Comparison of ENCODE assay signal across 25 cellular contexts in genomic region chr4:153186046-153186728, GRCh38.
"Had no signal": no experiment of that assay in that cellular context is flagged by ENCODE, and none has a peak within 500 bp of the region (broad histone marks: within the 10 kb centered on the region; RNA-seq: fewer than 3 reads in every experiment).

No MANE protein-coding gene starts in this region.

- H3K36me3 Mint-ChIP-seq: activated naive CD4-positive, alpha-beta T cell treated with anti-CD3 and anti-CD28 coated beads, Interleukin-2, amount 50 U/mL, for 72 hours had no signal

- H3K27ac Mint-ChIP-seq: activated CD8-positive, alpha-beta T cell treated with anti-CD3 and anti-CD28 coated beads for 36 hours; activated naive CD4-positive, alpha-beta T cell treated with anti-CD3 and anti-CD28 coated beads for 36 hours; activated naive CD4-positive, alpha-beta T cell treated with anti-CD3 and anti-CD28 coated beads, Interleukin-2, amount 50 U/mL, for 72 hours; activated T-helper 2 cell treated with anti-CD3 and anti-CD28 coated beads, Interferon-gamma antibody, Interleukin-2, Interleukin-4, amounts not matched to agents 10 μg/mL and 5 μg/mL and 100 μg/mL, durations not matched to agents 14 hours and 24 hours and 36 hours had no signal

- DNase-seq: activated CD4-positive, alpha-beta T cell treated with anti-CD3 and anti-CD28 coated beads for 1 hour; activated CD4-positive, alpha-beta T cell treated with anti-CD3 and anti-CD28 coated beads for 48 hours; activated CD4-positive, CD25-positive, alpha-beta regulatory T cell; activated CD8-positive, alpha-beta T cell treated with anti-CD3 and anti-CD28 coated beads for 36 hours; activated gamma-delta T cell; activated naive CD4-positive, alpha-beta T cell treated with anti-CD3 and anti-CD28 coated beads for 36 hours; activated T-cell treated with anti-CD3 and anti-CD28 coated beads, Interleukin-2, amount 50 U/mL, for 1 hour; adrenal gland; body of pancreas; caudate nucleus; MM.1S; MV-4-11; NCI-H1092; NCI-H1417 treated with DMSO at 0.1 percent for 48 hours; NCI-H187 treated with DMSO at 0.1 percent for 48 hours; NCI-H2081; NCI-H345; NCI-H524 treated with DMSO at 0.1 percent for 48 hours; SHP77; SJCRH30; T1000; WERI-Rb-1 had no signal

- ATAC-seq: activated CD8-positive, alpha-beta T cell treated with anti-CD3 and anti-CD28 coated beads for 36 hours; activated naive CD4-positive, alpha-beta T cell treated with anti-CD3 and anti-CD28 coated beads, Interleukin-2, amount 50 U/mL, for 72 hours; body of pancreas; Panc1 had no signal

- H3K4me3 Mint-ChIP-seq: activated CD8-positive, alpha-beta T cell treated with anti-CD3 and anti-CD28 coated beads for 36 hours; activated naive CD4-positive, alpha-beta T cell treated with anti-CD3 and anti-CD28 coated beads for 36 hours had no signal

- H3K9me3 Mint-ChIP-seq: activated CD8-positive, alpha-beta T cell treated with anti-CD3 and anti-CD28 coated beads for 36 hours; activated naive CD4-positive, alpha-beta T cell treated with anti-CD3 and anti-CD28 coated beads for 36 hours; activated T-helper 2 cell treated with anti-CD3 and anti-CD28 coated beads, Interferon-gamma antibody, Interleukin-2, Interleukin-4, amounts not matched to agents 10 μg/mL and 5 μg/mL and 100 μg/mL, durations not matched to agents 14 hours and 24 hours and 36 hours had no signal
